ENCODE assay signal across 11 cellular contexts in genomic region chr11:33801821-33802413, GRCh38. TPM values are rescaled to one million over a fixed set of nuclear protein-coding genes. Genes with fewer than 3 reads are reported as not detected.
DNase-seq lines count a peak whose midpoint lies in the region; ATAC-seq, FAIRE-seq and TF ChIP-seq lines count a peak whose summit lies in the region.
"Had no signal": no experiment of that assay in that cellular context is flagged by ENCODE, and none has a peak within 500 bp of the region (broad histone marks: within the 10 kb centered on the region; RNA-seq: fewer than 3 reads in every experiment).

No MANE protein-coding gene starts in this region.

- TF ChIP-seq POLR2A in K562 (conservative IDR thresholded peaks at IDR 0.05) (no peak), HepG2 (IDR thresholded peaks at IDR 0.05; ENCODE audit: insufficient read depth in 1 of 2, low read depth in 2 of 2, low read length in 2 of 2) (no peak)

- FAIRE-seq in K562 (lab: Jason Lieb, UNC) (no peak), HepG2 (lab: Jason Lieb, UNC) (no peak)
- FAIRE-seq: colon had no signal

- H4K20me1 ChIP-seq in K562 (replicated peaks; ENCODE audit: control insufficient read depth, insufficient read depth, low read length): no peaks in the 10 kb centered on the region
- H4K20me1 ChIP-seq in HepG2 (ENCODE audit: insufficient read depth, low read length): no peaks in the 10 kb centered on the region

- no peak for TF ChIP-seq CTCF in K562 (IDR thresholded peaks at IDR 0.05 in 2 of 3, conservative IDR thresholded peaks at IDR 0.05 in 1 of 3; ENCODE audit: insufficient read depth in 2 of 3, low read depth in 1 of 3, low read length in 3 of 3)
- no peak for TF ChIP-seq CTCF in HepG2 (CRISPR knock-in tag; IDR thresholded peaks at IDR 0.05)

- CTCF ChIA-PET in K562 (lab: Yijun Ruan, JAX; ENCODE audit: low intra/inter-chr PET ratio): no interaction called here
- CTCF ChIA-PET in HepG2 (lab: Yijun Ruan, JAX; ENCODE audit: low intra/inter-chr PET ratio, low total read pairs): no interaction called here

- no peaks in the 10 kb centered on the region; the same call in 1 of the 2 replicates for H3K36me3 ChIP-seq in HAP-1 (replicated peaks)
- H3K36me3 ChIP-seq in K562 (ENCODE audit: control insufficient read depth, insufficient read depth, low read length): no peaks in the 10 kb centered on the region
- no peaks in the 10 kb centered on the region for H3K36me3 ChIP-seq in HepG2 (replicated peaks in 1 of 2; ENCODE audit: control insufficient read depth in 1 of 2, insufficient read depth in 2 of 2, low read length in 2 of 2)

- no peak for TF ChIP-seq EP300 in K562 (IDR thresholded peaks at IDR 0.05; ENCODE audit: low read length)
- TF ChIP-seq EP300 in HepG2 (IDR thresholded peaks at IDR 0.05; ENCODE audit: low read depth in 2 of 2, low read length in 2 of 2): no peak
- no peak for TF ChIP-seq EP300 in HepG2 (CRISPR knock-in tag; IDR thresholded peaks at IDR 0.05; ENCODE audit: borderline replicate concordance)

- no peaks in the 10 kb centered on the region for H3K9me1 ChIP-seq in K562 (ENCODE audit: control insufficient read depth, insufficient read depth, low read length)

- ATAC-seq in K562 (peak; percentile 67), HepG2 (peak; percentile 70), HG03097 (IDR thresholded peaks at IDR 0.05; ENCODE audit: low FRiP score, unreplicated experiment) (no peak), GM21390 (IDR thresholded peaks at IDR 0.05; ENCODE audit: unreplicated experiment) (no peak)

- H2AFZ ChIP-seq in K562 (ENCODE audit: low read depth, low read length) (no peak overlapping the region), HepG2 (ENCODE audit: low read length) (no peak overlapping the region)

- H3K4me3 ChIP-seq in HAP-1 (peak overlapping the region; percentile 23), K562 (no peak overlapping the region), HepG2 (replicated peaks in 1 of 3; ENCODE audit: insufficient read depth in 1 of 3, low read depth in 2 of 3, low read length in 3 of 3) (peak overlapping the region in 1 of 3 experiments; percentile 26; a peak in 1 of 6 replicates)

- H3K9me3 ChIP-seq in HAP-1: no peaks in the 10 kb centered on the region
- no peaks in the 10 kb centered on the region for H3K9me3 ChIP-seq in K562 (replicated peaks; ENCODE audit: control insufficient read depth, insufficient read depth, low read depth, low read length)
- H3K9me3 ChIP-seq in HepG2 (ENCODE audit: low read length): no peaks in the 10 kb centered on the region

- WGBS in K562 (ENCODE audit: insufficient coverage, low coverage, missing lambda C conversion rate): 6% methylated on average over 13 of the region's 13 CpGs
- 5% methylated on average over 13 of the region's 13 CpGs for WGBS in HepG2 (ENCODE audit: low lambda C conversion rate)

- H3K4me1 ChIP-seq in HAP-1 (peaks cover 7% of the 10 kb centered on the region; the same call in 1 of the 2 replicates), K562 (replicated peaks in 1 of 2; ENCODE audit: control insufficient read depth in 2 of 2, insufficient read depth in 2 of 2, low read length in 2 of 2) (no peaks in the 10 kb centered on the region; a peak in 2 of 5 replicates), HepG2 (ENCODE audit: insufficient read depth, low read length) (peaks cover 10% of the 10 kb centered on the region)

- intact Hi-C loops in K562 (cut with micrococcal nuclease): loop anchor here (10.0 kb wide), 1 partner anchor 373 kb away; no protein-coding TSS in a partner anchor
- intact Hi-C loops in HepG2 (cut with micrococcal nuclease; ENCODE audit: unreplicated experiment): no loop called here

- POLR2A ChIA-PET in K562 (lab: Yijun Ruan, JAX) (interaction anchor here (0.6 to 1.2 kb wide), 3 partner anchors 9 to 789 kb away, joined by 3 to 4 read pairs (median 3); no protein-coding TSS in a partner anchor), HepG2 (lab: Yijun Ruan, JAX) (no interaction called here)

- BruUV-seq in K562 (replicated peaks; lab: Mats Ljungman, UMichigan) (no TSS peak), HepG2 (replicated peaks; lab: Mats Ljungman, UMichigan) (no TSS peak)

- TF ChIP-seq RAD21 in K562 (CRISPR knock-in tag; conservative IDR thresholded peaks at IDR 0.05 in 1 of 2, IDR thresholded peaks at IDR 0.05 in 1 of 2) (no peak), HepG2 (CRISPR knock-in tag; IDR thresholded peaks at IDR 0.05) (no peak)

- in situ Hi-C loops in HAP-1 (cut with MboI; ENCODE audit: low sequenced_read_pairs) (no loop called here), K562 (cut with MboI) (loop anchor here (25.0 kb wide), 1 partner anchor 685 kb away; no protein-coding TSS in a partner anchor), HepG2 (cut with HindIII; ENCODE audit: extremely low pct_ligation_motif_present, low pct_unique_long_range_greater_than_20kb) (no loop called here)

- H3K4me2 ChIP-seq in K562 (ENCODE audit: insufficient read depth, low read length) (no peak overlapping the region), HepG2 (ENCODE audit: low read depth, low read length) (peak overlapping the region; percentile 19; the same call in 1 of the 2 replicates)

- H3K9ac ChIP-seq in K562 (ENCODE audit: insufficient read depth in 1 of 2, low read depth in 2 of 2, low read length in 2 of 2): no peak overlapping the region
- H3K9ac ChIP-seq in HepG2 (ENCODE audit: insufficient read depth, low read depth, low read length): no peak overlapping the region

- H3K27me3 ChIP-seq in HAP-1 (ENCODE audit: low read depth): peaks cover 45% of the 10 kb centered on the region
- H3K27me3 ChIP-seq in K562 (ENCODE audit: control insufficient read depth in 2 of 2, insufficient read depth in 2 of 2, low read length in 2 of 2): peaks cover 22 to 23% of the 10 kb centered on the region in 2 experiments
- peaks cover 3 to 30% of the 10 kb centered on the region in 2 experiments; a peak in 4 of 5 replicates for H3K27me3 ChIP-seq in HepG2 (ENCODE audit: control insufficient read depth in 1 of 2, insufficient read depth in 2 of 2, low read length in 2 of 2)

- H3K79me2 ChIP-seq in K562 (ENCODE audit: control insufficient read depth, insufficient read depth, low read length) (no peaks in the 10 kb centered on the region), HepG2 (ENCODE audit: insufficient read depth, low read length) (no peaks in the 10 kb centered on the region)

- DNase-seq in A172 (ENCODE audit: low spot score) (peak; percentile 30), HAP-1 (ENCODE audit: low spot score in 2 of 2) (peak in 1 of 2 experiments; percentile 24), K562 (ENCODE audit: extremely low read depth in 1 of 4, low spot score in 3 of 4) (no peak), HepG2 (ENCODE audit: low spot score) (no peak), dedifferentiated amniotic fluid mesenchymal stem cell (ENCODE audit: extremely low spot score) (no peak), NCI-H2171 treated with DMSO at 0.1 percent for 48 hours (lab: John Stamatoyannopoulos, UW) (no peak)
- DNase-seq: activated CD4-positive, CD25-positive, alpha-beta regulatory T cell treated with anti-CD3 and anti-CD28 coated beads, Interleukin-2, amount 50 U/mL, for 72 hours; naive thymus-derived CD8-positive, alpha-beta T cell had no signal

- H3K27ac ChIP-seq in K562 (ENCODE audit: extremely low read depth, low read depth, low read length) (no peak overlapping the region), HepG2 (ENCODE audit: extremely low read length, insufficient read depth, low read length) (no peak overlapping the region)

RNA-seq across cellular contexts. Expression of gene FBXO3, which starts 27.6 kb away (rescaled TPM):
- 64.8 and 66.4 TPM in 2 replicates for total RNA-seq in A172 (2014; rRNA removed; shearing (Covaris generic))
- total RNA-seq in K562 (2011; cell fraction: chromatin; rRNA removed; ENCODE audit: low replicate concordance): 21.1 and 48.4 TPM in 2 replicates
- total RNA-seq in K562 (2011; cell fraction: nucleolus; rRNA removed): 13.7 TPM in 2 replicates
- 25.1 and 36.8 TPM in 2 replicates for total RNA-seq in K562 (2011; cell fraction: nucleoplasm; rRNA removed)
- total RNA-seq in K562 (2014; rRNA removed) (11.6 and 14.3 TPM in 2 replicates), K562 (2014; rRNA removed; fragmentation: Illumina TruSeq; extraction: Trizol) (29.2 and 33.3 TPM in 2 replicates), K562 (2015; rRNA removed; fragmentation: Illumina TruSeq; extraction: Trizol) (21.4 and 21.9 TPM in 2 replicates), K562 (2021) (24.3 and 25.2 TPM in 2 replicates), HepG2 (2016; rRNA removed; fragmentation: Illumina TruSeq; extraction: Trizol) (27.6 and 45.5 TPM in 2 replicates)
- polyA plus RNA-seq in K562 (2011; rRNA removed) (41.4 and 59.3 TPM in 2 replicates), K562 (2014; fragmentation: Illumina TruSeq; extraction: Trizol) (26.7 and 30.1 TPM in 2 replicates), K562 (2014; fragmentation: Nextera tagmentation; extraction: Ambion mirVana) (10 to 100 TPM; 55.7 to 57.9 TPM), K562 (2014; rRNA removed) (18.9 and 19.5 TPM in 2 replicates), HepG2 (2011; rRNA removed) (19.3 and 20.4 TPM in 2 replicates)
- 14.6 and 20.0 TPM in 2 replicates for polyA plus RNA-seq in K562 (2011; cell fraction: cytosol; rRNA removed)
- 31.8 and 39.7 TPM in 2 replicates for polyA plus RNA-seq in K562 (2011; cell fraction: nucleus; rRNA removed)
- polyA plus RNA-seq in K562 (2012): 15.9 and 16.2 TPM in 2 replicates
- polyA minus RNA-seq in K562 (2011; rRNA and poly(A)+ RNA removed): 49.3 and 56.4 TPM in 2 replicates
- polyA minus RNA-seq in K562 (2011; cell fraction: cytosol; rRNA and poly(A)+ RNA removed): 13.7 and 22.0 TPM in 2 replicates
- 24.5 and 39.2 TPM in 2 replicates for polyA minus RNA-seq in K562 (2011; cell fraction: nucleus; rRNA and poly(A)+ RNA removed)
- 1.4 and 1.6 TPM in 2 replicates for total RNA-seq in HepG2 (2016; cell fraction: cytosol; rRNA removed; fragmentation: Illumina TruSeq; extraction: Trizol; ENCODE audit: low read depth)
- 30.3 and 40.5 TPM in 2 replicates for total RNA-seq in HepG2 (2016; cell fraction: insoluble cytoplasmic fraction; rRNA removed; fragmentation: Illumina TruSeq; extraction: Trizol)
- 3.8 and 4.9 TPM in 2 replicates for total RNA-seq in HepG2 (2016; cell fraction: membrane; rRNA removed; fragmentation: Illumina TruSeq; extraction: Trizol)
- 22.6 and 23.6 TPM in 2 replicates for total RNA-seq in HepG2 (2016; cell fraction: nucleus; rRNA removed; fragmentation: Illumina TruSeq; extraction: Trizol)
- polyA plus RNA-seq in HepG2 (2011; cell fraction: cytosol; rRNA removed): 9.9 and 15.0 TPM in 2 replicates
- polyA plus RNA-seq in HepG2 (2011; cell fraction: nucleus; rRNA removed): 11.9 and 12.7 TPM in 2 replicates
- 12.8 and 16.4 TPM in 2 replicates for polyA plus RNA-seq in HepG2 (2012)
- polyA plus RNA-seq in HepG2 (2016; cell fraction: cytosol; fragmentation: Illumina TruSeq; extraction: Trizol; ENCODE audit: low read depth): 0.72 and 0.78 TPM in 2 replicates
- polyA plus RNA-seq in HepG2 (2016; cell fraction: insoluble cytoplasmic fraction; fragmentation: Illumina TruSeq; extraction: Trizol; ENCODE audit: low read depth): 27.2 and 30.5 TPM in 2 replicates
- polyA plus RNA-seq in HepG2 (2016; cell fraction: membrane; fragmentation: Illumina TruSeq; extraction: Trizol; ENCODE audit: low read depth): 2.1 and 2.7 TPM in 2 replicates
- polyA plus RNA-seq in HepG2 (2016; cell fraction: nucleus; fragmentation: Illumina TruSeq; extraction: Trizol; ENCODE audit: insufficient read depth, low read depth): 17.1 and 19.7 TPM in 2 replicates
- polyA minus RNA-seq in HepG2 (2011; rRNA and poly(A)+ RNA removed; ENCODE audit: low replicate concordance): 10.8 and 29.9 TPM in 2 replicates
- 13.7 and 15.9 TPM in 2 replicates for polyA minus RNA-seq in HepG2 (2011; cell fraction: cytosol; rRNA and poly(A)+ RNA removed)
- 24.5 and 33.8 TPM in 2 replicates for polyA minus RNA-seq in HepG2 (2011; cell fraction: nucleus; rRNA and poly(A)+ RNA removed)

Comparison
In these comparisons a context has a peak if more than half of its experiments do, and no peak if none do; other contexts are left out.
1. ATAC-seq: peak in K562 (single experiment) and HepG2 (single experiment); none in HG03097 (single experiment) and GM21390 (single experiment).